In genomic region chr14:101199028-101199770, GRCh38 we compare ENCODE assay signal across 14 cellular contexts.
DNase-seq lines count a peak whose midpoint lies in the region; ATAC-seq and TF ChIP-seq lines count a peak whose summit lies in the region.
"Had no signal": no experiment of that assay in that cellular context is flagged by ENCODE, and none has a peak within 500 bp of the region (broad histone marks: within the 10 kb centered on the region; RNA-seq: fewer than 3 reads in every experiment).

No MANE protein-coding gene starts in this region.

- no peaks in the 10 kb centered on the region for H3K36me3 Mint-ChIP-seq in chondrocyte (ENCODE audit: low read depth)
- H3K36me3 Mint-ChIP-seq: CD8-positive, alpha-beta T cell had no signal

- no peaks in the 10 kb centered on the region for H3K79me2 ChIP-seq in SK-N-SH (ENCODE audit: insufficient read depth)

- peaks cover 10% of the 10 kb centered on the region for H3K9me3 Mint-ChIP-seq in chondrocyte (ENCODE audit: low read depth)

- no peaks in the 10 kb centered on the region for H3K4me1 Mint-ChIP-seq in chondrocyte (ENCODE audit: low read depth)

- H3K27ac Mint-ChIP-seq in chondrocyte (ENCODE audit: unreplicated experiment), result no peak overlapping the region
- H3K27ac Mint-ChIP-seq: CD8-positive, alpha-beta T cell had no signal

- H3K9me2 ChIP-seq in SK-N-SH, result no peaks in the 10 kb centered on the region

- WGBS in SK-N-SH (ENCODE audit: low lambda C conversion rate), result 55% methylated on average over 12 of the region's 17 CpGs
- 82 to 90% (median 83%) methylated on average over 15 to 17 of the region's 17 CpGs for WGBS in spleen, 5 donors

- no peak overlapping the region for H3K4me2 ChIP-seq in SK-N-SH

- ATAC-seq in SK-N-SH treated with all-trans-retinoic acid at 6 μM for 48 hours (no peak), HG03460 (IDR thresholded peaks at IDR 0.05; ENCODE audit: unreplicated experiment) (no peak)
- ATAC-seq: CD8-positive, alpha-beta T cell had no signal

- no peak overlapping the region for H3K4me3 Mint-ChIP-seq in chondrocyte (ENCODE audit: unreplicated experiment)
- H3K4me3 Mint-ChIP-seq: CD8-positive, alpha-beta T cell had no signal

- no peaks in the 10 kb centered on the region for H3K9me3 ChIP-seq in SK-N-SH
- peaks cover 0 to 17% (median 10%) of the 10 kb centered on the region in 8 donors for H3K9me3 ChIP-seq in spleen

- intact Hi-C loops in spleen (cut with DNase I; ENCODE audit: low total_unique reads), result no loop called here

- H3K9ac ChIP-seq in SK-N-SH, result no peak overlapping the region

- POLR2A ChIA-PET in SK-N-SH (lab: Yijun Ruan, JAX), result no interaction called here

- no peak for TF ChIP-seq RAD21 in SK-N-SH (IDR thresholded peaks at IDR 0.05; ENCODE audit: low read length)

- CTCF ChIA-PET in SK-N-SH (lab: Yijun Ruan, JAX), result interaction anchor here (1.5 kb wide), 1 partner anchor 18 kb away, joined by 3 read pairs; no protein-coding TSS in a partner anchor

- no peaks in the 10 kb centered on the region for H3F3A ChIP-seq in SK-N-SH (replicated peaks; ENCODE audit: insufficient read depth)

- H4K20me1 ChIP-seq in SK-N-SH (ENCODE audit: insufficient read depth), result no peaks in the 10 kb centered on the region

- no peak for TF ChIP-seq CTCF in SK-N-SH (IDR thresholded peaks at IDR 0.05)
- TF ChIP-seq CTCF in chondrocyte (IDR thresholded peaks at IDR 0.05), result no peak
- TF ChIP-seq CTCF in spleen (IDR thresholded peaks at IDR 0.05 in 8 of 11, conservative IDR thresholded peaks at IDR 0.05 in 3 of 11), result no peak
- TF ChIP-seq CTCF in GM13976 (IDR thresholded peaks at IDR 0.05; ENCODE audit: borderline replicate concordance, control extremely low read depth, extremely low read depth, insufficient read depth, missing control alignments), result no peak

- H3K4me3 ChIP-seq in SK-N-SH (ENCODE audit: low read depth in 2 of 2, low read length in 1 of 2) (no peak overlapping the region), spleen (no peak overlapping the region)

- in situ Hi-C loops in GM13976 (cut with MboI; ENCODE audit: low sequenced_read_pairs, unreplicated experiment), result no loop called here

- H2AFZ ChIP-seq in SK-N-SH (ENCODE audit: low read depth), result no peak overlapping the region

- H3K27me3 ChIP-seq in SK-N-SH (ENCODE audit: insufficient read depth) (no peaks in the 10 kb centered on the region), spleen (replicated peaks in 1 of 7) (peaks cover 0 to 10% (median 0%) of the 10 kb centered on the region in 7 donors)

- H3K27ac ChIP-seq in SK-N-SH (ENCODE audit: low read depth in 2 of 2, low read length in 1 of 2) (no peak overlapping the region), spleen (no peak overlapping the region)
- H3K27ac ChIP-seq: 22Rv1 had no signal

- peak; percentile 7 for DNase-seq in SK-N-SH
- peak; percentile 52 for DNase-seq in chondrocyte (ENCODE audit: low spot score)
- peak; percentile 76 for DNase-seq in mesenteric fat pad (ENCODE audit: low spot score)
- peak; percentile 51 for DNase-seq in spleen
- DNase-seq in GM13976 (ENCODE audit: low spot score), result no peak
- no peak for DNase-seq in NCI-H1436 (lab: John Stamatoyannopoulos, UW)
- DNase-seq: IMR-90, Kasumi-1, NCI-H2029, NCI-H524 had no signal

- H3K4me1 ChIP-seq in SK-N-SH (ENCODE audit: control insufficient read depth in 1 of 2, insufficient read depth in 2 of 2, low read depth in 1 of 2, low read length in 1 of 2) (peaks cover 0 to 13% of the 10 kb centered on the region in 2 experiments; a peak in 1 of 4 replicates), spleen (no peaks in the 10 kb centered on the region)

- H3K27me3 Mint-ChIP-seq in chondrocyte (ENCODE audit: low read depth), result no peaks in the 10 kb centered on the region

- TF ChIP-seq POLR2A in spleen (IDR thresholded peaks at IDR 0.05), result no peak

- H3K36me3 ChIP-seq in SK-N-SH (replicated peaks in 1 of 2; ENCODE audit: control insufficient read depth in 1 of 2, insufficient read depth in 2 of 2, low read length in 1 of 2) (no peaks in the 10 kb centered on the region), spleen (no peaks in the 10 kb centered on the region)

- no peak for TF ChIP-seq EP300 in SK-N-SH (IDR thresholded peaks at IDR 0.05; ENCODE audit: borderline replicate concordance in 1 of 2, low read depth in 1 of 2, low read length in 1 of 2)

TF ChIP-seq in SK-N-SH, 30 proteins besides CTCF, POLR2A, EP300 and RAD21:
- TF ChIP-seq NRF1 (IDR thresholded peaks at IDR 0.05; ENCODE audit: low read depth, low read length) (no peak), YY1 (IDR thresholded peaks at IDR 0.05; ENCODE audit: low read depth) (no peak), FOXJ3 (CRISPR knock-in tag; IDR thresholded peaks at IDR 0.05) (no peak), RCOR1 (IDR thresholded peaks at IDR 0.05; ENCODE audit: low read length) (no peak), FOXM1 (IDR thresholded peaks at IDR 0.05; ENCODE audit: low read depth) (no peak), TEAD4 (IDR thresholded peaks at IDR 0.05; ENCODE audit: borderline replicate concordance, insufficient read depth) (no peak)

TF ChIP-seq in SK-N-SH treated with all-trans-retinoic acid at 6 μM for 48 hours, 23 proteins besides CTCF, POLR2A, EP300 and RAD21:
- TF ChIP-seq CREB5 (CRISPR knock-in tag; IDR thresholded peaks at IDR 0.05; ENCODE audit: low read depth) (no peak), ZFP30 (CRISPR knock-in tag; IDR thresholded peaks at IDR 0.05) (no peak), OSR1 (CRISPR knock-in tag; IDR thresholded peaks at IDR 0.05) (no peak), ZNF70 (CRISPR knock-in tag; IDR thresholded peaks at IDR 0.05) (no peak), CSDC2 (CRISPR knock-in tag; IDR thresholded peaks at IDR 0.05) (no peak), ARNTL (CRISPR knock-in tag; IDR thresholded peaks at IDR 0.05; ENCODE audit: borderline replicate concordance, low read depth) (no peak), ZNF565 (CRISPR knock-in tag; conservative IDR thresholded peaks at IDR 0.05; ENCODE audit: low read depth) (no peak), BACH2 (CRISPR knock-in tag; IDR thresholded peaks at IDR 0.05; ENCODE audit: borderline replicate concordance) (no peak), GLIS3 (CRISPR knock-in tag; IDR thresholded peaks at IDR 0.05) (no peak), PPARA (CRISPR knock-in tag; IDR thresholded peaks at IDR 0.05; ENCODE audit: borderline replicate concordance) (no peak), ZFP3 (CRISPR knock-in tag; IDR thresholded peaks at IDR 0.05) (no peak), TOX (CRISPR knock-in tag; IDR thresholded peaks at IDR 0.05; ENCODE audit: borderline replicate concordance) (no peak), ZC3H10 (CRISPR knock-in tag; IDR thresholded peaks at IDR 0.05) (no peak), SNAI2 (CRISPR knock-in tag; IDR thresholded peaks at IDR 0.05) (no peak), TCF4 (CRISPR knock-in tag; IDR thresholded peaks at IDR 0.05; ENCODE audit: borderline replicate concordance) (no peak), RARB (CRISPR knock-in tag; IDR thresholded peaks at IDR 0.05) (no peak), TSHZ2 (CRISPR knock-in tag; IDR thresholded peaks at IDR 0.05) (no peak), PATZ1 (CRISPR knock-in tag; IDR thresholded peaks at IDR 0.05; ENCODE audit: borderline replicate concordance) (no peak), ESRRG (CRISPR knock-in tag; IDR thresholded peaks at IDR 0.05) (no peak)

Comparison
In these comparisons a context has a peak if more than half of its experiments do, and no peak if none do; other contexts are left out.
1. DNase-seq: peak in SK-N-SH (single experiment), chondrocyte (single experiment), mesenteric fat pad (single experiment) and spleen (single experiment); none in GM13976 (single experiment) and NCI-H1436 (single experiment).